7 cellular contexts compared by ENCODE assay signal in the genomic region with DNA sequence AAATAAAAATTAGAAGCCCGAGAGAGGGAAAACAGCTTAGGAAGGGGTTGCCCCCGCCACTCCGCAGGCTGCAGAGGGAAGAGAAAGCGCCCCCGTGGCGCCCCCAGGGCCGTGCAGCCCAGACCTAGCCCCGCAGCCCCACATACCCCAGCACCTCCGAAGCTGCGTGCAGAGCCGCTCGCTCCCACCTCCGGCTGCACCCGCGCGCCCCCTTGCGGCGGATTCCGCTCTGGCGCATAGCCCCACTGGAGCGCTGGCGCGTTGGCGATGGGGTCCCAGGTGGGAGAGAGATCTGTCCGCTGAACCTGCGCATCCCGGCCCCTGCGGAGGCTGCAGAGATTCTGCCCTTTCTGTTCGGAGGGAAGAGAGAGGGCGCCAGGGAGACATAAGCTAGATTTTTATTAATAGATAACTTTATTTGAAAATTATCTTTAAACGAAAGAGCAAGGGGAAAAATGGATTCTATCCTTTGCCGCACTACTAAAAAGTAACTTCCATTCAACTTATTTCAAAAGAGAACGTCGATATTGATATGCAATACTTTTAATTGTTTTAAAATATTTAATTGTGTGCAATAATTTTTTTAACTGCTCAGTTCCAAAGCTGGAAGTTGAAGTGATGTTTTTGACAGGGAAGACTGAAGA. TPM values are rescaled to one million over a fixed set of nuclear protein-coding genes. Genes with fewer than 3 reads are reported as not detected.
DNase-seq lines count a peak whose midpoint lies in the region; TF ChIP-seq lines count a peak whose summit lies in the region.

No MANE protein-coding gene starts in this region.

- H3K9ac ChIP-seq in H9 (ENCODE audit: extremely low read depth, insufficient read length, low read length): no peak overlapping the region

- no peaks in the 10 kb centered on the region for H3K36me3 ChIP-seq in MG63

- TF ChIP-seq CTCF in GM12875 (IDR thresholded peaks at IDR 0.05; ENCODE audit: borderline replicate concordance, insufficient read depth, low read depth, low read length) (peak; percentile 100), H9 (conservative IDR thresholded peaks at IDR 0.05) (peak; percentile 98)

- no peaks in the 10 kb centered on the region for H3K79me2 ChIP-seq in H9 (ENCODE audit: insufficient read depth, low read length)

- H2BK120ac ChIP-seq in H9 (ENCODE audit: low read depth, low read length, poor library complexity, severe bottlenecking): no peak overlapping the region

- H3K4me3 Mint-ChIP-seq in H9: no peak overlapping the region

- no peak overlapping the region for H3K23ac ChIP-seq in H9 (ENCODE audit: insufficient read length, low read depth, low read length)

- no CpG with 5 or more reads among the region's 34 CpGs for whole genome bisulfite sequencing in H9 (ENCODE audit: extremely low coverage, insufficient read length, low lambda C conversion rate)

- H3K9me3 ChIP-seq in H9 (ENCODE audit: control insufficient read depth, low read depth, low read length) (no peaks in the 10 kb centered on the region), MG63 (no peaks in the 10 kb centered on the region)

- no peak overlapping the region for H2BK15ac ChIP-seq in H9 (ENCODE audit: low read depth, low read length)

- no peaks in the 10 kb centered on the region for H3K36me3 Mint-ChIP-seq in H9 (ENCODE audit: insufficient read depth in 1 of 3, low read depth in 3 of 3)

- no peaks in the 10 kb centered on the region for H4K20me1 ChIP-seq in H9 (ENCODE audit: control insufficient read depth, insufficient read depth, insufficient read length)

- H3K9me3 Mint-ChIP-seq in H9: no peaks in the 10 kb centered on the region

- DNase-seq in H9 (peak; percentile 95), MG63 (peak; percentile 67), T1000 (lab: John Stamatoyannopoulos, UW) (peak; percentile 5), astrocyte of the hippocampus (ENCODE audit: low read depth, low spot score) (peak; percentile 83), iPS-NIHi7 (ENCODE audit: extremely low spot score) (peak; percentile 98)
- peak; percentile 64 to 88 (median 82) for DNase-seq in stimulated activated CD4-positive, alpha-beta T cell treated with anti-CD3 and anti-CD28 coated beads, Interleukin-12 subunit alpha, Interleukin-12 subunit beta, amount 100 ng/mL, for 48 hours (ENCODE audit: low read depth in 2 of 3, low spot score in 1 of 3)

- H3K14ac ChIP-seq in H9 (ENCODE audit: insufficient read depth, low read length): no peak overlapping the region

- no peaks in the 10 kb centered on the region for H3K27me3 ChIP-seq in H9 (ENCODE audit: insufficient read depth, low read length)
- H3K27me3 ChIP-seq in MG63: peaks cover 10% of the 10 kb centered on the region

- no peaks in the 10 kb centered on the region for H3K79me1 ChIP-seq in H9 (ENCODE audit: insufficient read depth, low read depth, low read length, poor library complexity, severe bottlenecking)

- H3K27ac ChIP-seq in H9 (ENCODE audit: insufficient read length, low read depth, low read length): no peak overlapping the region

- no peaks in the 10 kb centered on the region for H3K23me2 ChIP-seq in H9 (ENCODE audit: insufficient read length, low read depth, low read length, poor library complexity, severe bottlenecking)

- H4K91ac ChIP-seq in H9 (ENCODE audit: insufficient read length, low read depth, low read length): no peak overlapping the region

- H3K56ac ChIP-seq in H9 (ENCODE audit: insufficient read length, low read depth, low read length): no peak overlapping the region

- no peak overlapping the region for H2AK5ac ChIP-seq in H9 (ENCODE audit: insufficient read length, low read length)

- H2AFZ ChIP-seq in H9 (ENCODE audit: low read length): no peak overlapping the region

- no peak overlapping the region for H2BK12ac ChIP-seq in H9 (ENCODE audit: insufficient read length, low read depth, low read length)

- peaks cover 22% of the 10 kb centered on the region for H3K27me3 Mint-ChIP-seq in H9 (ENCODE audit: low read depth)

- no peak overlapping the region for H3T11ph ChIP-seq in H9 (ENCODE audit: low read length)

- H4K5ac ChIP-seq in H9 (ENCODE audit: insufficient read length, low read depth, low read length): no peak overlapping the region

- no peak overlapping the region for H3K18ac ChIP-seq in H9 (ENCODE audit: insufficient read length, low read depth, low read length)

- no peak overlapping the region for H3K4me2 ChIP-seq in H9 (ENCODE audit: insufficient read depth, insufficient read length, low read length)

- no peak overlapping the region for H3K4ac ChIP-seq in H9 (ENCODE audit: low read depth, low read length)

- peaks cover 0 to 2% of the 10 kb centered on the region in 2 experiments; a peak in 1 of 4 replicates for H3K4me1 Mint-ChIP-seq in H9

- H3K4me1 ChIP-seq in H9 (ENCODE audit: insufficient read depth, low read length): no peaks in the 10 kb centered on the region

- H3K4me3 ChIP-seq in GM12875 (ENCODE audit: low read depth, low read length): no peak overlapping the region
- H3K4me3 ChIP-seq in MG63: peak overlapping the region; percentile 25

- no peak overlapping the region for H3K27ac Mint-ChIP-seq in H9

- no peak overlapping the region for H2BK5ac ChIP-seq in H9 (ENCODE audit: insufficient read length, low read length)

- no peak overlapping the region for H4K8ac ChIP-seq in H9 (replicated peaks; ENCODE audit: insufficient read length, low read depth, low read length)

- no peak overlapping the region for H2BK20ac ChIP-seq in H9 (ENCODE audit: low read depth, low read length, poor library complexity, severe bottlenecking)

RNA-seq across cellular contexts. Expression of a gene that starts 11.7 kb away (rescaled TPM):
- total RNA-seq in H9 (2021): 8.3 and 10.1 TPM in 2 replicates
- 13.5 and 17.1 TPM in 2 replicates for total RNA-seq in MG63 (2014; rRNA removed; shearing (Covaris generic); ENCODE audit: low replicate concordance)

RNA-seq across cellular contexts. Expression of a gene that starts 31.9 kb away (rescaled TPM):
- total RNA-seq in H9 (2021): not detected in 2 replicates
- total RNA-seq in MG63 (2014; rRNA removed; shearing (Covaris generic); ENCODE audit: low replicate concordance): 0.16 TPM in 1 of 2 replicates, not detected in the other

RNA-seq across cellular contexts. Expression of a gene that starts 46.8 kb away (rescaled TPM):
- total RNA-seq in H9 (2021): 16.4 and 16.7 TPM in 2 replicates
- total RNA-seq in MG63 (2014; rRNA removed; shearing (Covaris generic); ENCODE audit: low replicate concordance): 27.3 and 32.5 TPM in 2 replicates

Comparison
In these comparisons a context has a peak if more than half of its experiments do, and no peak if none do; other contexts are left out.
1. DNase-seq: peak in every context shown above with its lines; median percentile 98 in iPS-NIHi7; 95 in H9; 83 in astrocyte of the hippocampus; 82 in stimulated activated CD4-positive, alpha-beta T cell treated with anti-CD3 and anti-CD28 coated beads, Interleukin-12 subunit alpha, Interleukin-12 subunit beta, amount 100 ng/mL, for 48 hours; 67 in MG63; 5 in T1000.